9 cellular contexts compared by ENCODE assay signal in the genomic region with DNA sequence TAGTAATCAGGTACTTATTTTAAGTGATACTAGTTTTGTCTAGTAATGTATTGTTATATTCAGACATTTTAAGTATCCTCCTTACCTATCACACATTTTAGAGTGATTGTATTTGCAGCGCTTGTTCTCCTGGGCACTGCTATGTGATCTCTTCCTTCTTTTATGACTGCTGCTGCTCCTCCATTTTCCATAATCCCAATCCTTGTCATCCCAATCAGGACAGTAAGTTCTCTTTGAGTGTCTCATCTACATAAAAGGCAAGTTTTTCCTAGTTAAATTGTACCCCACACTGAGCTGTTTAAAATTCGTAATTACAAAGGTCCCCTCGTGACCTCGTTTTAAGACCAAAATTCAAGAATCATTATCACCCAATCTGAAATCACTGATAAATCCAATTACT. TPM values are rescaled to one million over a fixed set of nuclear protein-coding genes. Genes with fewer than 3 reads are reported as not detected.
A peak's percentile ranks its signal among the peaks of the same experiment; 100 is the strongest.
DNase-seq lines count a peak whose midpoint lies in the region; ATAC-seq and TF ChIP-seq lines count a peak whose summit lies in the region.
"Had no signal": no experiment of that assay in that cellular context is flagged by ENCODE, and none has a peak within 500 bp of the region (broad histone marks: within the 10 kb centered on the region; RNA-seq: fewer than 3 reads in every experiment).

No MANE protein-coding gene starts in this region.

- H3K9me3 Mint-ChIP-seq in HFFc6: no peaks in the 10 kb centered on the region
- H3K9me3 Mint-ChIP-seq in activated CD8-positive, alpha-beta T cell treated with anti-CD3 and anti-CD28 coated beads for 36 hours: no peaks in the 10 kb centered on the region

- POLR2A ChIA-PET in activated CD8-positive, alpha-beta T cell treated with anti-CD3 and anti-CD28 coated beads for 36 hours (lab: Charles Lee): interaction anchor here (0.7 to 1.7 kb wide), 9 partner anchors 28 to 372 kb away, joined by 3 to 6 read pairs (median 3); no protein-coding TSS in a partner anchor
- POLR2A ChIA-PET in HEK293T (lab: Yijun Ruan, JAX): interaction anchor here (1.0 kb wide), 1 partner anchor 28 kb away, joined by 4 read pairs; a partner anchor contains a TSS

- TF ChIP-seq CTCF in HFFc6 (IDR thresholded peaks at IDR 0.05) (no peak), hepatocyte (IDR thresholded peaks at IDR 0.05; ENCODE audit: poor library complexity) (no peak), smooth muscle cell (IDR thresholded peaks at IDR 0.05; ENCODE audit: borderline replicate concordance, insufficient read depth, poor library complexity, severe bottlenecking) (no peak)
- TF ChIP-seq CTCF in activated CD8-positive, alpha-beta T cell treated with anti-CD3 and anti-CD28 coated beads for 36 hours (IDR thresholded peaks at IDR 0.05): no peak

- H3K4me1 ChIP-seq in hepatocyte (ENCODE audit: insufficient read depth) (peaks cover 7% of the 10 kb centered on the region), smooth muscle cell (ENCODE audit: low read depth) (peaks cover 30% of the 10 kb centered on the region)

- peak overlapping the region; percentile 90 for H3K4me2 ChIP-seq in hepatocyte
- H3K4me2 ChIP-seq in smooth muscle cell: peak overlapping the region; percentile 90

- H3K9me3 ChIP-seq in hepatocyte (ENCODE audit: low read depth): no peaks in the 10 kb centered on the region
- H3K9me3 ChIP-seq in smooth muscle cell (replicated peaks; ENCODE audit: low read depth): no peaks in the 10 kb centered on the region

- H3K36me3 ChIP-seq in hepatocyte (replicated peaks; ENCODE audit: insufficient read depth, low read depth) (peaks cover 23% of the 10 kb centered on the region), smooth muscle cell (ENCODE audit: low read depth) (peaks cover 36% of the 10 kb centered on the region)

- 50% methylated on average over 4 of the region's 4 CpGs for WGBS in hepatocyte (ENCODE audit: low lambda C conversion rate, missing lambda C conversion rate)
- WGBS in smooth muscle cell (ENCODE audit: low lambda C conversion rate): 49% methylated on average over 4 of the region's 4 CpGs

- CTCF ChIA-PET in activated CD8-positive, alpha-beta T cell treated with anti-CD3 and anti-CD28 coated beads for 36 hours (lab: Charles Lee): no interaction called here
- CTCF ChIA-PET in HEK293T (lab: Yijun Ruan, JAX): no interaction called here

- in situ Hi-C loops in KBM-7 (cut with MboI; ENCODE audit: low pct_unique_long_range_greater_than_20kb, low sequenced_read_pairs): no loop called here

- H2AFZ ChIP-seq in hepatocyte: no peak overlapping the region
- H2AFZ ChIP-seq in smooth muscle cell (ENCODE audit: low read depth): no peak overlapping the region

- H3K36me3 Mint-ChIP-seq in HFFc6 (ENCODE audit: low read depth): peaks cover 69% of the 10 kb centered on the region
- H3K36me3 Mint-ChIP-seq in activated CD8-positive, alpha-beta T cell treated with anti-CD3 and anti-CD28 coated beads for 36 hours (ENCODE audit: low read depth): peaks cover 71% of the 10 kb centered on the region

- no peak for ATAC-seq in activated CD8-positive, alpha-beta T cell treated with anti-CD3 and anti-CD28 coated beads for 36 hours
- ATAC-seq in GM18861 (IDR thresholded peaks at IDR 0.05; ENCODE audit: unreplicated experiment): no peak
- no peak for ATAC-seq in HG03025 (IDR thresholded peaks at IDR 0.05; ENCODE audit: low FRiP score, unreplicated experiment)

- intact Hi-C loops in activated CD8-positive, alpha-beta T cell treated with anti-CD3 and anti-CD28 coated beads for 36 hours (cut with micrococcal nuclease): no loop called here

- H3K79me2 ChIP-seq in hepatocyte: peaks cover 77% of the 10 kb centered on the region
- peaks cover 76% of the 10 kb centered on the region for H3K79me2 ChIP-seq in smooth muscle cell (ENCODE audit: low read depth)

- H4K20me1 ChIP-seq in hepatocyte (ENCODE audit: insufficient read depth, poor library complexity, severe bottlenecking): peaks cover 69% of the 10 kb centered on the region
- peaks cover 71% of the 10 kb centered on the region for H4K20me1 ChIP-seq in smooth muscle cell (ENCODE audit: low read depth)

- peak overlapping the region; percentile 99 for H3K27ac Mint-ChIP-seq in HFFc6
- peak overlapping the region; percentile 97 for H3K27ac Mint-ChIP-seq in activated CD8-positive, alpha-beta T cell treated with anti-CD3 and anti-CD28 coated beads for 36 hours

- peak overlapping the region; percentile 100 for H3K9ac ChIP-seq in smooth muscle cell (ENCODE audit: low read depth)

- H3F3A ChIP-seq in smooth muscle cell (ENCODE audit: low read depth): peaks cover 26% of the 10 kb centered on the region

- H3K4me1 Mint-ChIP-seq in HFFc6 (ENCODE audit: low read depth): peaks cover 51% of the 10 kb centered on the region
- peaks cover 40% of the 10 kb centered on the region for H3K4me1 Mint-ChIP-seq in activated CD8-positive, alpha-beta T cell treated with anti-CD3 and anti-CD28 coated beads for 36 hours (ENCODE audit: low read depth)

- DNase-seq in HFFc6 (no peak), hepatocyte (ENCODE audit: low spot score) (no peak), smooth muscle cell (lab: John Stamatoyannopoulos, UW; ENCODE audit: unreplicated experiment) (no peak), HEK293T (ENCODE audit: extremely low spot score) (no peak), KBM-7 (no peak)
- no peak for DNase-seq in activated CD8-positive, alpha-beta T cell treated with anti-CD3 and anti-CD28 coated beads for 36 hours
- DNase-seq: stimulated activated CD4-positive, alpha-beta T cell treated with anti-CD3 and anti-CD28 coated beads, Interleukin-4, amount 100 ng/mL, for 4 hours had no signal

- H3K27ac ChIP-seq in hepatocyte (peak overlapping the region; percentile 100), smooth muscle cell (ENCODE audit: low read depth) (peak overlapping the region; percentile 100)

- peak overlapping the region; percentile 83 for H3K4me3 ChIP-seq in hepatocyte
- peak overlapping the region; percentile 99 for H3K4me3 ChIP-seq in smooth muscle cell

- H3K27me3 ChIP-seq in hepatocyte (no peaks in the 10 kb centered on the region), smooth muscle cell (ENCODE audit: low read depth) (no peaks in the 10 kb centered on the region)

- no peaks in the 10 kb centered on the region for H3K9me2 ChIP-seq in hepatocyte (replicated peaks; ENCODE audit: insufficient read depth)

- H3K4me3 Mint-ChIP-seq in HFFc6: peak overlapping the region; percentile 95
- H3K4me3 Mint-ChIP-seq in activated CD8-positive, alpha-beta T cell treated with anti-CD3 and anti-CD28 coated beads for 36 hours: peak overlapping the region; percentile 85

- H3K27me3 Mint-ChIP-seq in HFFc6 (ENCODE audit: insufficient read depth): peaks cover 4% of the 10 kb centered on the region
- H3K27me3 Mint-ChIP-seq in activated CD8-positive, alpha-beta T cell treated with anti-CD3 and anti-CD28 coated beads for 36 hours: no peaks in the 10 kb centered on the region

TF ChIP-seq in HEK293T, 16 proteins besides CTCF, POLR2A, EP300 and RAD21:
- TF ChIP-seq, protein P1, sequence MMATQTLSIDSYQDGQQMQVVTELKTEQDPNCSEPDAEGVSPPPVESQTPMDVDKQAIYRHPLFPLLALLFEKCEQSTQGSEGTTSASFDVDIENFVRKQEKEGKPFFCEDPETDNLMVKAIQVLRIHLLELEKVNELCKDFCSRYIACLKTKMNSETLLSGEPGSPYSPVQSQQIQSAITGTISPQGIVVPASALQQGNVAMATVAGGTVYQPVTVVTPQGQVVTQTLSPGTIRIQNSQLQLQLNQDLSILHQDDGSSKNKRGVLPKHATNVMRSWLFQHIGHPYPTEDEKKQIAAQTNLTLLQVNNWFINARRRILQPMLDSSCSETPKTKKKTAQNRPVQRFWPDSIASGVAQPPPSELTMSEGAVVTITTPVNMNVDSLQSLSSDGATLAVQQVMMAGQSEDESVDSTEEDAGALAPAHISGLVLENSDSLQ (IDR thresholded peaks at IDR 0.05): no peak

RNA-seq across cellular contexts. Expression of a gene that starts 2.8 kb away (rescaled TPM):
- 10 to 100 TPM; 25.8 to 28.3 (median 27.3) TPM for total RNA-seq in HFFc6 (2021; fragmentation: NEBNext Ultra II Directional; extraction: Animal tissue kit (Norgen Biotek cat#: 25700))
- 100 to 1,000 TPM; 121 to 122 TPM for total RNA-seq in activated CD8-positive, alpha-beta T cell treated with anti-CD3 and anti-CD28 coated beads for 36 hours
- total RNA-seq in hepatocyte (82.2 and 98.4 TPM in 2 replicates), smooth muscle cell (87.8 and 106 TPM in 2 replicates)
- polyA plus RNA-seq in hepatocyte (51.0 and 61.6 TPM in 2 replicates), smooth muscle cell (25.7 and 32.4 TPM in 2 replicates)

RNA-seq across cellular contexts. Expression of a gene that starts 27.3 kb away (rescaled TPM):
- 10 to 100 TPM; 12.4 to 15.6 (median 13.1) TPM for total RNA-seq in HFFc6 (2021; fragmentation: NEBNext Ultra II Directional; extraction: Animal tissue kit (Norgen Biotek cat#: 25700))
- total RNA-seq in activated CD8-positive, alpha-beta T cell treated with anti-CD3 and anti-CD28 coated beads for 36 hours: 10 to 100 TPM; 97.9 to 99.4 TPM
- total RNA-seq in hepatocyte (56.6 and 59.0 TPM in 2 replicates), smooth muscle cell (62.8 and 70.1 TPM in 2 replicates)
- polyA plus RNA-seq in hepatocyte (23.0 and 26.4 TPM in 2 replicates), smooth muscle cell (42.5 and 44.2 TPM in 2 replicates)

RNA-seq across cellular contexts. Expression of a gene that starts 27.6 kb away (rescaled TPM):
- 10 to 100 TPM; 18.4 to 25.4 (median 20.6) TPM for total RNA-seq in HFFc6 (2021; fragmentation: NEBNext Ultra II Directional; extraction: Animal tissue kit (Norgen Biotek cat#: 25700))
- 10 to 100 TPM; 30.8 to 35.3 TPM for total RNA-seq in activated CD8-positive, alpha-beta T cell treated with anti-CD3 and anti-CD28 coated beads for 36 hours
- total RNA-seq in hepatocyte (17.3 and 23.7 TPM in 2 replicates), smooth muscle cell (28.8 and 39.7 TPM in 2 replicates)
- polyA plus RNA-seq in hepatocyte (14.0 and 17.0 TPM in 2 replicates), smooth muscle cell (22.3 and 24.0 TPM in 2 replicates)

RNA-seq across cellular contexts. Expression of a gene that starts 49.9 kb away (rescaled TPM):
- total RNA-seq in HFFc6 (2021; fragmentation: NEBNext Ultra II Directional; extraction: Animal tissue kit (Norgen Biotek cat#: 25700)): 100 to 1,000 TPM; 318 to 459 (median 409) TPM
- 100 to 1,000 TPM; 423 to 442 TPM for total RNA-seq in activated CD8-positive, alpha-beta T cell treated with anti-CD3 and anti-CD28 coated beads for 36 hours
- total RNA-seq in hepatocyte (208 and 237 TPM in 2 replicates), smooth muscle cell (364 and 398 TPM in 2 replicates)
- polyA plus RNA-seq in hepatocyte (133 TPM in 2 replicates), smooth muscle cell (203 and 212 TPM in 2 replicates)
